1 cellular context compared by ENCODE assay signal in the genomic region with DNA sequence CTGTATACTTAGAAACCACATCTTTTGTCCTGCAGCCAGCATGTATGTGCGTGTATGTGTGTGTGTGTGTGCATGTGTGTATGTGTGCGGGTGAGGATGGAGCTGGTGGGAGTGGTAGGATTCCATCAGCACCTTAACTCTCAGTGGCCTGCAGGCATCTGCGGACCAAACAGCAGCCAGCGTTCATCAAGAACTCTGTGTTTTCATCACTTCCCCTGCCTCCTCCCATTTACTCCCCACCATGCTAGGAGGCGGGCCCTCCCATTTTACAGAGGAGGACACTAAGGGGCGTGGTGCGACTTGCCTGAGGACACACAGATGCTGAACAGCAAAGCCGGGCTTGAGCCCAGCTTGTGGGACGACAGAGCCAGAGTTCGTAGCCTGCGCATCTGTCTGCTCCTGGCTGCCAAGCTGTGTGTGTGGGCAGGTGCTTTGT.
A peak's percentile ranks its signal among the peaks of the same experiment; 100 is the strongest.
TF ChIP-seq lines count a peak whose summit lies in the region.

No MANE protein-coding gene starts in this region.

TF ChIP-seq in SK-N-SH, 30 proteins besides CTCF, POLR2A, EP300 and RAD21 (continued from another document):
- TF ChIP-seq REST (IDR thresholded peaks at IDR 0.05; ENCODE audit: low read depth, low read length) (no peak), NFIC (IDR thresholded peaks at IDR 0.05; ENCODE audit: borderline replicate concordance) (no peak), RFX5 (IDR thresholded peaks at IDR 0.05; ENCODE audit: low read length) (0 out of 2 replicates have a peak, but pooled peaks have one; percentile 27), MXI1 (IDR thresholded peaks at IDR 0.05; ENCODE audit: low read depth, low read length) (no peak), ELF1 (IDR thresholded peaks at IDR 0.05) (no peak), YY1 (IDR thresholded peaks at IDR 0.05; ENCODE audit: low read depth) (no peak), RCOR1 (IDR thresholded peaks at IDR 0.05; ENCODE audit: low read length) (peak; percentile 82), SIN3A (IDR thresholded peaks at IDR 0.05; ENCODE audit: borderline replicate concordance, low read depth, low read length) (no peak), SMC3 (IDR thresholded peaks at IDR 0.05; ENCODE audit: low read depth, low read length) (peak; percentile 10; the same call in 1 of the 2 replicates), RXRA (IDR thresholded peaks at IDR 0.05; ENCODE audit: borderline replicate concordance, low read depth) (no peak), NRF1 (IDR thresholded peaks at IDR 0.05; ENCODE audit: low read depth, low read length) (peak; percentile 40; the same call in 1 of the 2 replicates), CHD2 (IDR thresholded peaks at IDR 0.05; ENCODE audit: low read length, partially characterized antibody) (peak; percentile 55), TEAD4 (IDR thresholded peaks at IDR 0.05; ENCODE audit: borderline replicate concordance, insufficient read depth) (no peak), TCF12 (IDR thresholded peaks at IDR 0.05) (no peak), GABPA (IDR thresholded peaks at IDR 0.05; ENCODE audit: low read depth) (no peak)
- TF ChIP-seq, protein P1, sequence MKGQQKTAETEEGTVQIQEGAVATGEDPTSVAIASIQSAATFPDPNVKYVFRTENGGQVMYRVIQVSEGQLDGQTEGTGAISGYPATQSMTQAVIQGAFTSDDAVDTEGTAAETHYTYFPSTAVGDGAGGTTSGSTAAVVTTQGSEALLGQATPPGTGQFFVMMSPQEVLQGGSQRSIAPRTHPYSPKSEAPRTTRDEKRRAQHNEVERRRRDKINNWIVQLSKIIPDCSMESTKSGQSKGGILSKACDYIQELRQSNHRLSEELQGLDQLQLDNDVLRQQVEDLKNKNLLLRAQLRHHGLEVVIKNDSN (IDR thresholded peaks at IDR 0.05; ENCODE audit: borderline replicate concordance, low read depth): no peak
- TF ChIP-seq, protein P2, sequence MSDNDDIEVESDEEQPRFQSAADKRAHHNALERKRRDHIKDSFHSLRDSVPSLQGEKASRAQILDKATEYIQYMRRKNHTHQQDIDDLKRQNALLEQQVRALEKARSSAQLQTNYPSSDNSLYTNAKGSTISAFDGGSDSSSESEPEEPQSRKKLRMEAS (IDR thresholded peaks at IDR 0.05; ENCODE audit: low read depth): no peak
